In genomic region chr2:22756644-22757043, GRCh38 we compare ENCODE assay signal across 19 cellular contexts.
DNase-seq lines count a peak whose midpoint lies in the region; ATAC-seq and TF ChIP-seq lines count a peak whose summit lies in the region.
"Had no signal": no experiment of that assay in that cellular context is flagged by ENCODE, and none has a peak within 500 bp of the region (broad histone marks: within the 10 kb centered on the region; RNA-seq: fewer than 3 reads in every experiment).

No MANE protein-coding gene starts in this region.

- H3K36me3 ChIP-seq in A673 (ENCODE audit: insufficient read depth, low read length, poor library complexity, severe bottlenecking) (no peaks in the 10 kb centered on the region), WERI-Rb-1 (no peaks in the 10 kb centered on the region), vagina (no peaks in the 10 kb centered on the region), H7 (replicated peaks; ENCODE audit: control insufficient read depth, insufficient read depth, low read length) (no peaks in the 10 kb centered on the region)
- H3K36me3 ChIP-seq: BE2C; BLaER1 treated with 17β-estradiol and CSF1 and Interleukin-3, amounts not matched to agents 10 nM and 100 nM had no signal

- no TSS peak for BruUV-seq in A673 (replicated peaks; lab: Mats Ljungman, UMichigan)

- TF ChIP-seq CTCF in A673 (conservative IDR thresholded peaks at IDR 0.05; ENCODE audit: low read depth, low read length): no peak
- no peak for TF ChIP-seq CTCF in WERI-Rb-1 (IDR thresholded peaks at IDR 0.05; ENCODE audit: low read depth, low read length)
- TF ChIP-seq CTCF in vagina (IDR thresholded peaks at IDR 0.05): no peak

- ATAC-seq in esophagus mucosa: no peak
- ATAC-seq: HCT116 had no signal

- H3K9me3 ChIP-seq in A673 (ENCODE audit: low read depth, low read length, poor library complexity, severe bottlenecking): no peaks in the 10 kb centered on the region
- H3K9me3 ChIP-seq in WERI-Rb-1 (ENCODE audit: severe bottlenecking): no peaks in the 10 kb centered on the region
- H3K9me3 ChIP-seq in vagina: no peaks in the 10 kb centered on the region
- H3K9me3 ChIP-seq: BE2C; BLaER1 treated with 17β-estradiol and CSF1 and Interleukin-3, amounts not matched to agents 10 nM and 100 nM had no signal

- POLR2A ChIA-PET in A673 (lab: Charles Lee; ENCODE audit: low non-redundant PET): no interaction called here

- peak; percentile 0 for DNase-seq in A673 (ENCODE audit: low spot score)
- peak; percentile 66 for DNase-seq in NCI-H524 treated with DMSO at 0.1 percent for 48 hours (lab: John Stamatoyannopoulos, UW)
- DNase-seq in WERI-Rb-1: peak; percentile 61
- DNase-seq in vagina (ENCODE audit: extremely low spot score in 2 of 2): no peak
- no peak for DNase-seq in H7
- DNase-seq: ACHN; AML-193; BE2C; CD4-positive, alpha-beta T cell; CD8-positive, alpha-beta memory T cell; DMS53; DMS79 treated with DMSO at 0.1 percent for 48 hours; GF-D8; GM23248; H9 had no signal

- no peaks in the 10 kb centered on the region for H3K27me3 ChIP-seq in A673 (replicated peaks; ENCODE audit: insufficient read depth, low read depth, low read length, poor library complexity)
- H3K27me3 ChIP-seq in WERI-Rb-1 (ENCODE audit: insufficient read depth, low read depth, severe bottlenecking): no peaks in the 10 kb centered on the region
- H3K27me3 ChIP-seq in vagina: no peaks in the 10 kb centered on the region
- no peaks in the 10 kb centered on the region for H3K27me3 ChIP-seq in H7 (ENCODE audit: control insufficient read depth, insufficient read depth, low read length)
- H3K27me3 ChIP-seq: BE2C; BLaER1 treated with 17β-estradiol and CSF1 and Interleukin-3, amounts not matched to agents 10 nM and 100 nM had no signal

- CTCF ChIA-PET in A673 (lab: Charles Lee): no interaction called here

- H3K27ac ChIP-seq in A673 (ENCODE audit: low read depth, low read length, poor library complexity, severe bottlenecking) (no peak overlapping the region), WERI-Rb-1 (no peak overlapping the region), vagina (no peak overlapping the region)
- H3K27ac ChIP-seq: 22Rv1; BLaER1 treated with 17β-estradiol and CSF1 and Interleukin-3, amounts not matched to agents 10 nM and 100 nM; GM23248 had no signal

- TF ChIP-seq POLR2A in vagina (IDR thresholded peaks at IDR 0.05): no peak

- intact Hi-C loops in A673 (cut with micrococcal nuclease; ENCODE audit: unreplicated experiment) (no loop called here), vagina (cut with DNase I) (no loop called here)

- H3K4me1 ChIP-seq in A673 (ENCODE audit: insufficient read depth, low read length, poor library complexity, severe bottlenecking) (no peaks in the 10 kb centered on the region), vagina (no peaks in the 10 kb centered on the region)

- H3K4me3 ChIP-seq in A673 (ENCODE audit: low read depth, low read length, poor library complexity, severe bottlenecking): no peak overlapping the region
- H3K4me3 ChIP-seq in WERI-Rb-1 (ENCODE audit: low read depth, low read length): no peak overlapping the region
- no peak overlapping the region for H3K4me3 ChIP-seq in vagina
- no peak overlapping the region for H3K4me3 ChIP-seq in H7 (ENCODE audit: insufficient read depth, low read depth, low read length)
- H3K4me3 ChIP-seq: BLaER1 treated with 17β-estradiol and CSF1 and Interleukin-3, amounts not matched to agents 10 nM and 100 nM; GM23248 had no signal

Comparison
In these comparisons a context has a peak if more than half of its experiments do, and no peak if none do; other contexts are left out.
1. DNase-seq: peak in A673 (single experiment), NCI-H524 treated with DMSO at 0.1 percent for 48 hours (single experiment) and WERI-Rb-1 (single experiment); none in vagina (0 of 2) and H7 (single experiment).